ENCODE assay signal across 18 cellular contexts in the genomic region with DNA sequence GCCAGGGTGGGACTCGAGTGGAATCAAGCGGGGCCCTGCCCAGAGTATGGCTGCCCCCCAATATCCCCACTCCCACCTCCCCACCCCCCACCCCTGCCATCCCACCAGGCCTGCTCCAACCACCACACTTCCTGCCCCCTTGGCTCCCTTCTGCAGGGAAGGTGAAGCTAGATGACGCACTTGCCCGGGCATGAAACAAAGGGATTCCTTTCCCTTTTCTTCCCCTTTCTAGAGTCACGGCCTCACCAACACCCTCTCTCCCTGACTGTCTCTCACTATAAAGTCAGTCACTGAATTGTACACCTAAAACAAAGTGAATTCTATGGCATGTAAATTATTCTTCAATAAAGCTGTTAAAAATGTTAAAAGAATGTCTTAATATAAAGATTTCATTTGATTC. TPM values are rescaled to one million over a fixed set of nuclear protein-coding genes. Genes with fewer than 3 reads are reported as not detected.
A peak's percentile ranks its signal among the peaks of the same experiment; 100 is the strongest.
DNase-seq lines count a peak whose midpoint lies in the region; TF ChIP-seq lines count a peak whose summit lies in the region.
"Had no signal": no experiment of that assay in that cellular context is flagged by ENCODE, and none has a peak within 500 bp of the region (broad histone marks: within the 10 kb centered on the region; RNA-seq: fewer than 3 reads in every experiment).

No MANE protein-coding gene starts in this region.

- intact Hi-C loops in thyroid gland (cut with DNase I), result no loop called here

- H3K9me3 ChIP-seq in esophagus (ENCODE audit: control insufficient read depth in 2 of 2, insufficient read depth in 1 of 2, low read depth in 1 of 2, low read length in 1 of 2) (no peaks in the 10 kb centered on the region), thyroid gland (no peaks in the 10 kb centered on the region)
- H3K9me3 ChIP-seq: SK-N-SH had no signal

- DNase-seq in KBM-7 (peak; percentile 56), astrocyte of the hippocampus (ENCODE audit: low read depth, low spot score) (peak; percentile 20), thyroid gland (no peak), HEK293T (ENCODE audit: extremely low spot score) (no peak)
- DNase-seq in stimulated activated CD4-positive, alpha-beta T cell treated with anti-CD3 and anti-CD28 coated beads, Interleukin-15, amount 100 ng/mL, for 24 hours, result no peak
- DNase-seq in T-helper 2 cell treated with Interferon-gamma antibody and Interleukin-4, amounts not matched to agents 5 μg/mL and 100 μg/mL, for 36 hours (ENCODE audit: low spot score), result no peak
- DNase-seq: ACHN, AML-193, EL, GOT3, NCI-H1048, NCI-H2081 treated with DMSO at 0.1 percent for 48 hours, NCI-H510A treated with DMSO at 0.1 percent for 48 hours, NCI-H82, SK-N-SH had no signal

- CTCF ChIA-PET in HEK293T (lab: Yijun Ruan, JAX), result no interaction called here

- H3K27me3 Mint-ChIP-seq in T-helper 2 cell treated with Interferon-gamma antibody and Interleukin-4, amounts not matched to agents 5 μg/mL and 100 μg/mL, for 36 hours (ENCODE audit: low read depth), result peaks cover 56% of the 10 kb centered on the region

- no peak overlapping the region for H3K4me3 Mint-ChIP-seq in T-helper 2 cell treated with Interferon-gamma antibody and Interleukin-4, amounts not matched to agents 5 μg/mL and 100 μg/mL, for 36 hours
- H3K4me3 Mint-ChIP-seq: CD14-positive monocyte, IgD-negative memory B cell had no signal

- no peak for TF ChIP-seq CTCF in thyroid gland (IDR thresholded peaks at IDR 0.05)

- H3K4me3 ChIP-seq in esophagus (ENCODE audit: low read depth in 1 of 2, low read length in 2 of 2) (no peak overlapping the region), thyroid gland (replicated peaks in 1 of 3) (no peak overlapping the region)

- H3K4me1 ChIP-seq in esophagus (ENCODE audit: control insufficient read depth in 2 of 2, insufficient read depth in 2 of 2, low read length in 1 of 2), result peaks cover 6 to 11% of the 10 kb centered on the region in 2 donors
- peaks cover 63 to 88% of the 10 kb centered on the region in 2 donors for H3K4me1 ChIP-seq in thyroid gland

- POLR2A ChIA-PET in HEK293T (lab: Yijun Ruan, JAX), result no interaction called here

- in situ Hi-C loops in KBM-7 (cut with MboI; ENCODE audit: low pct_unique_long_range_greater_than_20kb, low sequenced_read_pairs), result no loop called here

- no peaks in the 10 kb centered on the region for H3K4me1 Mint-ChIP-seq in T-helper 2 cell treated with Interferon-gamma antibody and Interleukin-4, amounts not matched to agents 5 μg/mL and 100 μg/mL, for 36 hours (ENCODE audit: low read depth)
- H3K4me1 Mint-ChIP-seq: CD14-positive monocyte had no signal

- no peak for TF ChIP-seq POLR2A in thyroid gland (IDR thresholded peaks at IDR 0.05)

- H3K27ac ChIP-seq in esophagus (ENCODE audit: low read depth in 2 of 2, low read length in 1 of 2), result peak overlapping the region; percentile 5 to 36
- H3K27ac ChIP-seq in thyroid gland, result peak overlapping the region; percentile 79 to 88 (median 82)

- H3K36me3 ChIP-seq in esophagus (ENCODE audit: control insufficient read depth in 2 of 2, insufficient read depth in 2 of 2, low read length in 1 of 2), result no peaks in the 10 kb centered on the region
- H3K36me3 ChIP-seq in thyroid gland, result no peaks in the 10 kb centered on the region

- H3K36me3 Mint-ChIP-seq in T-helper 2 cell treated with Interferon-gamma antibody and Interleukin-4, amounts not matched to agents 5 μg/mL and 100 μg/mL, for 36 hours (ENCODE audit: low read depth), result no peaks in the 10 kb centered on the region
- H3K36me3 Mint-ChIP-seq: CD14-positive monocyte had no signal

- H3K27me3 ChIP-seq in esophagus (ENCODE audit: control insufficient read depth in 1 of 2, insufficient read depth in 2 of 2, low read length in 2 of 2) (no peaks in the 10 kb centered on the region), thyroid gland (no peaks in the 10 kb centered on the region)

- H3K27ac Mint-ChIP-seq in T-helper 2 cell treated with Interferon-gamma antibody and Interleukin-4, amounts not matched to agents 5 μg/mL and 100 μg/mL, for 36 hours, result no peak overlapping the region
- H3K27ac Mint-ChIP-seq: CD14-positive monocyte had no signal

- 48 to 65% methylated on average over 5 of the region's 5 CpGs for WGBS in esophagus, 2 donors
- WGBS in thyroid gland, 2 donors, result 50 to 66% methylated on average over 5 of the region's 5 CpGs

- H3K9me3 Mint-ChIP-seq in T-helper 2 cell treated with Interferon-gamma antibody and Interleukin-4, amounts not matched to agents 5 μg/mL and 100 μg/mL, for 36 hours, result no peaks in the 10 kb centered on the region
- H3K9me3 Mint-ChIP-seq: IgD-negative memory B cell had no signal

TF ChIP-seq in HEK293T, 16 proteins besides CTCF, POLR2A, EP300 and RAD21:
- TF ChIP-seq FOXA1 (IDR thresholded peaks at IDR 0.05), result no peak
- TF ChIP-seq NFRKB (IDR thresholded peaks at IDR 0.05), result no peak
- TF ChIP-seq LEF1 (IDR thresholded peaks at IDR 0.05; ENCODE audit: borderline replicate concordance), result no peak
- TF ChIP-seq, protein P1, sequence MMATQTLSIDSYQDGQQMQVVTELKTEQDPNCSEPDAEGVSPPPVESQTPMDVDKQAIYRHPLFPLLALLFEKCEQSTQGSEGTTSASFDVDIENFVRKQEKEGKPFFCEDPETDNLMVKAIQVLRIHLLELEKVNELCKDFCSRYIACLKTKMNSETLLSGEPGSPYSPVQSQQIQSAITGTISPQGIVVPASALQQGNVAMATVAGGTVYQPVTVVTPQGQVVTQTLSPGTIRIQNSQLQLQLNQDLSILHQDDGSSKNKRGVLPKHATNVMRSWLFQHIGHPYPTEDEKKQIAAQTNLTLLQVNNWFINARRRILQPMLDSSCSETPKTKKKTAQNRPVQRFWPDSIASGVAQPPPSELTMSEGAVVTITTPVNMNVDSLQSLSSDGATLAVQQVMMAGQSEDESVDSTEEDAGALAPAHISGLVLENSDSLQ (IDR thresholded peaks at IDR 0.05), result no peak
- TF ChIP-seq SUZ12 (IDR thresholded peaks at IDR 0.05), result no peak
- no peak for TF ChIP-seq TARDBP (IDR thresholded peaks at IDR 0.05)

RNA-seq across cellular contexts. Expression of gene ZBTB7C, which starts 16.0 kb away (rescaled TPM):
- polyA plus RNA-seq in esophagus, result 10 to 100 TPM; 20.6 to 24.5 TPM
- 10 to 100 TPM; 41.7 to 66.7 (median 49.5) TPM for total RNA-seq in thyroid gland
- polyA plus RNA-seq: IgD-negative memory B cell had no signal

Comparison
In these comparisons a context has a peak if more than half of its experiments do, and no peak if none do; other contexts are left out.
1. DNase-seq: peak in KBM-7 (single experiment) and astrocyte of the hippocampus (single experiment); none in thyroid gland (0 of 2), stimulated activated CD4-positive, alpha-beta T cell treated with anti-CD3 and anti-CD28 coated beads, Interleukin-15, amount 100 ng/mL, for 24 hours (single experiment), HEK293T (single experiment) and T-helper 2 cell treated with Interferon-gamma antibody and Interleukin-4, amounts not matched to agents 5 μg/mL and 100 μg/mL, for 36 hours (single experiment).